In genomic region chr10:115093776-115094361, GRCh38 we compare ENCODE assay signal across 8 cellular contexts. TPM values are rescaled to one million over a fixed set of nuclear protein-coding genes. Genes with fewer than 3 reads are reported as not detected.
DNase-seq lines count a peak whose midpoint lies in the region; ATAC-seq, FAIRE-seq and TF ChIP-seq lines count a peak whose summit lies in the region.

No MANE protein-coding gene starts in this region.

- H3K4me3 ChIP-seq in HUES64 (ENCODE audit: low read length): peak overlapping the region; percentile 83
- H3K4me3 ChIP-seq in stomach: peak overlapping the region; percentile 60 to 85 (median 68)

- intact Hi-C loops in stomach (cut with DNase I; ENCODE audit: low total_unique reads): no loop called here

- H3K27ac ChIP-seq in HUES64 (ENCODE audit: low read depth, low read length) (no peak overlapping the region), stomach (peak overlapping the region in 2 of 5 donors; percentile 49 to 55)

- H3K4me3 Mint-ChIP-seq in activated naive CD8-positive, alpha-beta T cell treated with anti-CD3 and anti-CD28 coated beads, Interleukin-2, amount 50 U/mL, for 24 hours: peak overlapping the region; percentile 42
- H3K4me3 Mint-ChIP-seq in immature natural killer cell: peak overlapping the region in 4 of 5 donors; percentile 21 to 71 (median 42)

- under 1% methylated on average over 61 of the region's 61 CpGs for WGBS in HUES64
- 1 to 4% (median 2%) methylated on average over 16 to 61 of the region's 61 CpGs for WGBS in stomach, 5 donors

- TF ChIP-seq POLR2A in GM12892 (IDR thresholded peaks at IDR 0.05; ENCODE audit: low read depth, low read length): no peak
- no peak for TF ChIP-seq POLR2A in stomach (IDR thresholded peaks at IDR 0.05)
- TF ChIP-seq POLR2A in H54 (IDR thresholded peaks at IDR 0.05; ENCODE audit: low read depth, low read length): no peak

- DNase-seq in GM12892 (ENCODE audit: insufficient read length) (peak; percentile 35), immature natural killer cell (no peak), stomach (no peak), H54 (ENCODE audit: insufficient read length, low spot score) (no peak)
- peak; percentile 10 for DNase-seq in activated naive CD8-positive, alpha-beta T cell treated with anti-CD3 and anti-CD28 coated beads, Interleukin-2, amount 50 U/mL, for 24 hours
- DNase-seq in stimulated activated CD4-positive, alpha-beta T cell treated with anti-CD3 and anti-CD28 coated beads, Interleukin-2, amount 100 ng/mL, for 48 hours: no peak

- TF ChIP-seq EP300 in stomach (IDR thresholded peaks at IDR 0.05): no peak

- H3K9me3 Mint-ChIP-seq in activated naive CD8-positive, alpha-beta T cell treated with anti-CD3 and anti-CD28 coated beads, Interleukin-2, amount 50 U/mL, for 24 hours: no peaks in the 10 kb centered on the region
- peaks cover 0 to 8% (median 0%) of the 10 kb centered on the region in 6 donors for H3K9me3 Mint-ChIP-seq in immature natural killer cell

- H3K36me3 ChIP-seq in HUES64 (ENCODE audit: insufficient read depth, low read length) (no peaks in the 10 kb centered on the region), stomach (no peaks in the 10 kb centered on the region)

- ATAC-seq in GM21529 (IDR thresholded peaks at IDR 0.05; ENCODE audit: unreplicated experiment): peak; percentile 56
- ATAC-seq in activated naive CD8-positive, alpha-beta T cell treated with anti-CD3 and anti-CD28 coated beads, Interleukin-2, amount 50 U/mL, for 24 hours: peak; percentile 49

- H3K9ac ChIP-seq in HUES64 (ENCODE audit: low read depth, low read length): peak overlapping the region; percentile 87; the same call in 1 of the 2 replicates

- no peaks in the 10 kb centered on the region for H3K36me3 Mint-ChIP-seq in activated naive CD8-positive, alpha-beta T cell treated with anti-CD3 and anti-CD28 coated beads, Interleukin-2, amount 50 U/mL, for 24 hours (ENCODE audit: low read depth)
- H3K36me3 Mint-ChIP-seq in immature natural killer cell: peaks cover 0 to 4% (median 3%) of the 10 kb centered on the region in 3 donors

- FAIRE-seq in GM12892 (lab: Jason Lieb, UNC): peak; percentile 82
- no peak for FAIRE-seq in H54 (lab: Jason Lieb, UNC)

- H3K9me3 ChIP-seq in HUES64 (ENCODE audit: insufficient read depth, low read depth, low read length) (no peaks in the 10 kb centered on the region), stomach (no peaks in the 10 kb centered on the region)

- H3K27me3 ChIP-seq in HUES64 (ENCODE audit: insufficient read depth, low read length) (peaks cover 49% of the 10 kb centered on the region), stomach (peaks cover 8 to 56% (median 33%) of the 10 kb centered on the region in 3 donors)

- H3K27me3 Mint-ChIP-seq in activated naive CD8-positive, alpha-beta T cell treated with anti-CD3 and anti-CD28 coated beads, Interleukin-2, amount 50 U/mL, for 24 hours: peaks cover 53% of the 10 kb centered on the region
- peaks cover 16 to 30% (median 17%) of the 10 kb centered on the region in 3 donors for H3K27me3 Mint-ChIP-seq in immature natural killer cell (ENCODE audit: low read depth in 3 of 3)

- H3K27ac Mint-ChIP-seq in activated naive CD8-positive, alpha-beta T cell treated with anti-CD3 and anti-CD28 coated beads, Interleukin-2, amount 50 U/mL, for 24 hours: no peak overlapping the region
- H3K27ac Mint-ChIP-seq in immature natural killer cell: no peak overlapping the region

- TF ChIP-seq CTCF in stomach (IDR thresholded peaks at IDR 0.05): no peak

- H3K4me1 ChIP-seq in HUES64 (ENCODE audit: insufficient read depth, low read length): peaks cover 24% of the 10 kb centered on the region
- H3K4me1 ChIP-seq in stomach: peaks cover 9 to 31% (median 20%) of the 10 kb centered on the region in 4 donors

- peaks cover 9% of the 10 kb centered on the region for H3K4me1 Mint-ChIP-seq in activated naive CD8-positive, alpha-beta T cell treated with anti-CD3 and anti-CD28 coated beads, Interleukin-2, amount 50 U/mL, for 24 hours
- H3K4me1 Mint-ChIP-seq in immature natural killer cell: peaks cover 7 to 16% of the 10 kb centered on the region in 2 donors

RNA-seq across cellular contexts. Expression of gene ATRNL1, which starts 0.7 kb away (rescaled TPM):
- polyA plus RNA-seq in GM12892 (2012; ENCODE audit: missing spikeins): 7.2 TPM
- polyA plus RNA-seq in HUES64 (2013, experiment 1 of 2): 4.7 TPM
- 7.9 TPM for polyA plus RNA-seq in HUES64 (2013, experiment 2 of 2)
- polyA plus RNA-seq in immature natural killer cell (not detected), stomach (under 1 TPM in 2 of 3 donors, not detected in 1; 0.12 to 0.28 TPM)
- 10 to 100 TPM in 1 of 5 donors, 1 to 10 TPM in 2, under 1 TPM in 2; 0.45 to 50.7 (median 6.4) TPM for total RNA-seq in stomach

Comparison
In these comparisons a context has a peak if more than half of its experiments do, and no peak if none do; other contexts are left out.
1. DNase-seq: peak in GM12892 (single experiment) and activated naive CD8-positive, alpha-beta T cell treated with anti-CD3 and anti-CD28 coated beads, Interleukin-2, amount 50 U/mL, for 24 hours (single experiment); none in immature natural killer cell (0 of 3), stomach (single experiment), H54 (single experiment) and stimulated activated CD4-positive, alpha-beta T cell treated with anti-CD3 and anti-CD28 coated beads, Interleukin-2, amount 100 ng/mL, for 48 hours (0 of 2).